ENCODE assay signal across 8 cellular contexts in genomic region chr18:657998-658946, GRCh38. TPM values are rescaled to one million over a fixed set of nuclear protein-coding genes. Genes with fewer than 3 reads are reported as not detected.
DNase-seq lines count a peak whose midpoint lies in the region; ATAC-seq and TF ChIP-seq lines count a peak whose summit lies in the region.

No MANE protein-coding gene starts in this region.

- H3K27ac ChIP-seq in CD4-positive, alpha-beta T cell (ENCODE audit: low read depth, low read length), result no peak overlapping the region

- H3K4me3 Mint-ChIP-seq in CD4-positive, alpha-beta T cell, result peak overlapping the region; percentile 87

- H3K27me3 ChIP-seq in CD4-positive, alpha-beta T cell (ENCODE audit: control insufficient read depth, insufficient read depth, low read length), result peaks cover 13% of the 10 kb centered on the region

- POLR2A ChIA-PET in CD4-positive, alpha-beta T cell (lab: Charles Lee), result interaction anchor here (1.2 to 1.5 kb wide), 2 partner anchors 24 to 54 kb away, joined by 3 read pairs; partner anchors contain the start of gene ENOSF1

- peaks cover 11% of the 10 kb centered on the region for H3K4me1 Mint-ChIP-seq in CD4-positive, alpha-beta T cell (ENCODE audit: low read depth)

- CTCF ChIA-PET in CD4-positive, alpha-beta T cell (lab: Charles Lee), result no interaction called here

- intact Hi-C loops in CD4-positive, alpha-beta T cell (cut with DNase I, micrococcal nuclease), result no loop called here
- intact Hi-C loops in lower leg skin (cut with DNase I; ENCODE audit: low total_unique reads), result no loop called here

- ATAC-seq in CD4-positive, alpha-beta T cell (ENCODE audit: poor library complexity), result peak; percentile 43
- ATAC-seq in GM19328 (IDR thresholded peaks at IDR 0.05; ENCODE audit: unreplicated experiment), result peak; percentile 45
- ATAC-seq in HG03442 (IDR thresholded peaks at IDR 0.05; ENCODE audit: unreplicated experiment), result peak; percentile 48

- TF ChIP-seq CTCF in CD4-positive, alpha-beta T cell (IDR thresholded peaks at IDR 0.05), result no peak
- TF ChIP-seq CTCF in lower leg skin (IDR thresholded peaks at IDR 0.05), result no peak

- H3K4me3 ChIP-seq in lower leg skin (ENCODE audit: low read depth, poor library complexity, severe bottlenecking), result peak overlapping the region; percentile 60

- DNase-seq in CD4-positive, alpha-beta T cell, result peak in 5 of 10 experiments; percentile 13 to 53 (median 22)
- DNase-seq in NCI-H446 treated with DMSO at 0.1 percent for 48 hours (lab: John Stamatoyannopoulos, UW) (peak; percentile 55), ecto neural progenitor cell (ENCODE audit: low spot score) (peak; percentile 92), lower leg skin (ENCODE audit: low spot score in 2 of 2) (peak; percentile 72 to 94)
- peak; percentile 22 to 26 for DNase-seq in activated CD4-positive, alpha-beta T cell treated with anti-CD3 and anti-CD28 coated beads for 4 hours
- DNase-seq in stimulated activated CD4-positive, alpha-beta T cell treated with anti-CD3 and anti-CD28 coated beads, Interleukin-4, amount 100 ng/mL, for 48 hours (ENCODE audit: low read depth in 2 of 2), result peak; percentile 66 to 75

- WGBS in lower leg skin, 2 donors, result 5% methylated on average over 56 to 67 of the region's 72 CpGs

- H3K27me3 Mint-ChIP-seq in CD4-positive, alpha-beta T cell, result peaks cover 51% of the 10 kb centered on the region

- H3K9me3 ChIP-seq in CD4-positive, alpha-beta T cell (ENCODE audit: control insufficient read depth, low read length), result no peaks in the 10 kb centered on the region

- no peak overlapping the region for H3K27ac Mint-ChIP-seq in CD4-positive, alpha-beta T cell

- no peak for TF ChIP-seq POLR2A in lower leg skin (IDR thresholded peaks at IDR 0.05)

- peaks cover 2% of the 10 kb centered on the region for H3K9me3 Mint-ChIP-seq in CD4-positive, alpha-beta T cell

- H3K36me3 Mint-ChIP-seq in CD4-positive, alpha-beta T cell (ENCODE audit: low read depth), result no peaks in the 10 kb centered on the region

RNA-seq across cellular contexts. Expression of gene TYMS, which starts 0.8 kb away (rescaled TPM):
- total RNA-seq in CD4-positive, alpha-beta T cell, result 1 to 10 TPM; 1.1 to 1.5 TPM
- 1 to 10 TPM in 3 of 4 donors, under 1 TPM in 1; 0.57 to 9.9 (median 2.5) TPM for total RNA-seq in lower leg skin

RNA-seq across cellular contexts. Expression of gene ENOSF1, which starts 54.2 kb away (rescaled TPM):
- 10 to 100 TPM; 37.8 to 40.1 TPM for total RNA-seq in CD4-positive, alpha-beta T cell
- total RNA-seq in lower leg skin, result 10 to 100 TPM; 36.2 to 42.4 (median 38.6) TPM
